Comparison of ENCODE assay signal across 8 cellular contexts in genomic region chr15:88834211-88834812, GRCh38. TPM values are rescaled to one million over a fixed set of nuclear protein-coding genes. Genes with fewer than 3 reads are reported as not detected.
DNase-seq lines count a peak whose midpoint lies in the region; ATAC-seq and TF ChIP-seq lines count a peak whose summit lies in the region.

No MANE protein-coding gene starts in this region.

- CTCF ChIA-PET in Panc1 (lab: Charles Lee): interaction anchor here (0.9 kb wide), 1 partner anchor 210 kb away, joined by 5 read pairs; no protein-coding TSS in a partner anchor

- WGBS in suprapubic skin: 40% methylated on average over 11 of the region's 14 CpGs

- H3K9me3 ChIP-seq in Panc1 (ENCODE audit: control insufficient read depth, insufficient read depth, low read depth, low read length): no peaks in the 10 kb centered on the region
- H3K9me3 ChIP-seq in suprapubic skin: no peaks in the 10 kb centered on the region

- intact Hi-C loops in Panc1 (cut with micrococcal nuclease; ENCODE audit: unreplicated experiment): loop anchor here (1.0 to 10.0 kb wide), 2 partner anchors 177 to 350 kb away; no protein-coding TSS in a partner anchor

- BruUV-seq in Panc1 (replicated peaks; lab: Mats Ljungman, UMichigan): no TSS peak

- H3K4me1 ChIP-seq in Panc1 (ENCODE audit: control insufficient read depth, insufficient read depth, low read length): no peaks in the 10 kb centered on the region
- H3K4me1 ChIP-seq in suprapubic skin: no peaks in the 10 kb centered on the region

- H3K27ac ChIP-seq in Panc1 (ENCODE audit: low read length): no peak overlapping the region
- no peak overlapping the region for H3K27ac ChIP-seq in suprapubic skin

- H3K27me3 ChIP-seq in Panc1 (ENCODE audit: control insufficient read depth, insufficient read depth, low read length) (no peaks in the 10 kb centered on the region), kidney epithelial cell (ENCODE audit: control insufficient read depth, insufficient read depth, low read length) (no peaks in the 10 kb centered on the region), suprapubic skin (no peaks in the 10 kb centered on the region)

- in situ Hi-C loops in Panc1 (cut with HindIII; ENCODE audit: low pct_unique_long_range_greater_than_20kb, low sequenced_read_pairs): no loop called here

- peak; percentile 83 for ATAC-seq in Panc1
- ATAC-seq in stimulated activated naive CD8-positive, alpha-beta T cell treated with anti-CD3 and anti-CD28 coated beads, Interleukin-15, Interleukin-2, amounts not matched to agents 100 U/mL and 50 U/mL, for 24 hours: peak; percentile 72
- no peak for ATAC-seq in GM18867 (IDR thresholded peaks at IDR 0.05; ENCODE audit: unreplicated experiment)

- H3K36me3 ChIP-seq in Panc1 (ENCODE audit: control insufficient read depth, insufficient read depth, low read length): no peaks in the 10 kb centered on the region
- H3K36me3 ChIP-seq in kidney epithelial cell (ENCODE audit: control insufficient read depth, insufficient read depth, low read length): no peaks in the 10 kb centered on the region
- H3K36me3 ChIP-seq in suprapubic skin: no peaks in the 10 kb centered on the region

- H3K4me3 ChIP-seq in GM12865 (ENCODE audit: low read depth, low read length) (no peak overlapping the region), Panc1 (ENCODE audit: low read depth in 2 of 2, low read length in 2 of 2) (no peak overlapping the region), cardiac fibroblast (replicated peaks in 1 of 2; ENCODE audit: low read depth in 2 of 2, low read length in 2 of 2) (no peak overlapping the region), kidney epithelial cell (ENCODE audit: low read depth, low read length) (no peak overlapping the region), suprapubic skin (no peak overlapping the region)

- TF ChIP-seq EP300 in suprapubic skin (IDR thresholded peaks at IDR 0.05): no peak

- TF ChIP-seq CTCF in GM12865 (IDR thresholded peaks at IDR 0.05; ENCODE audit: insufficient read depth, low read depth, low read length, missing control alignments) (peak; percentile 51), Panc1 (IDR thresholded peaks at IDR 0.05) (peak; percentile 92), cardiac fibroblast (IDR thresholded peaks at IDR 0.05; ENCODE audit: low read depth, low read length) (peak; percentile 67), kidney epithelial cell (IDR thresholded peaks at IDR 0.05; ENCODE audit: insufficient read depth, low read length, poor library complexity, severe bottlenecking) (peak; percentile 56), suprapubic skin (IDR thresholded peaks at IDR 0.05) (peak in 1 of 2 donors; percentile 25)

- POLR2A ChIA-PET in Panc1 (lab: Charles Lee): interaction anchor here (0.7 kb wide), 1 partner anchor 36 kb away, joined by 3 read pairs; no protein-coding TSS in a partner anchor

- no peak for TF ChIP-seq POLR2A in suprapubic skin (IDR thresholded peaks at IDR 0.05)

- DNase-seq in GM12865 (ENCODE audit: low read depth) (peak; percentile 12), Panc1 (ENCODE audit: low read depth, low spot score) (no peak), cardiac fibroblast (ENCODE audit: low read depth in 2 of 2) (peak; percentile 45 to 68), kidney epithelial cell (ENCODE audit: low read depth) (no peak), SHP77 (lab: John Stamatoyannopoulos, UW) (no peak), suprapubic skin (ENCODE audit: low spot score in 2 of 2) (no peak)
- DNase-seq in stimulated activated naive CD8-positive, alpha-beta T cell treated with anti-CD3 and anti-CD28 coated beads, Interleukin-15, Interleukin-2, amounts not matched to agents 100 U/mL and 50 U/mL, for 24 hours: peak; percentile 27

RNA-seq across cellular contexts. Expression of gene ACAN, which starts 31.1 kb away (rescaled TPM):
- total RNA-seq in Panc1 (2021; ENCODE audit: unreplicated experiment) (0.03 TPM), kidney epithelial cell (0.08 and 0.27 TPM in 2 replicates), suprapubic skin (under 1 TPM in 3 of 4 donors, not detected in 1; 0.05 to 0.25 (median 0.19) TPM)
- 0.05 TPM for polyA plus RNA-seq in Panc1 (2012; ENCODE audit: insufficient read length)

Comparison
In these comparisons a context has a peak if more than half of its experiments do, and no peak if none do; other contexts are left out.
1. DNase-seq: peak in GM12865 (single experiment), cardiac fibroblast (2 of 2) and stimulated activated naive CD8-positive, alpha-beta T cell treated with anti-CD3 and anti-CD28 coated beads, Interleukin-15, Interleukin-2, amounts not matched to agents 100 U/mL and 50 U/mL, for 24 hours (single experiment); none in Panc1 (single experiment), kidney epithelial cell (single experiment), SHP77 (0 of 2) and suprapubic skin (0 of 2).